Comparison of ENCODE assay signal across 1 cellular context in the genomic region with DNA sequence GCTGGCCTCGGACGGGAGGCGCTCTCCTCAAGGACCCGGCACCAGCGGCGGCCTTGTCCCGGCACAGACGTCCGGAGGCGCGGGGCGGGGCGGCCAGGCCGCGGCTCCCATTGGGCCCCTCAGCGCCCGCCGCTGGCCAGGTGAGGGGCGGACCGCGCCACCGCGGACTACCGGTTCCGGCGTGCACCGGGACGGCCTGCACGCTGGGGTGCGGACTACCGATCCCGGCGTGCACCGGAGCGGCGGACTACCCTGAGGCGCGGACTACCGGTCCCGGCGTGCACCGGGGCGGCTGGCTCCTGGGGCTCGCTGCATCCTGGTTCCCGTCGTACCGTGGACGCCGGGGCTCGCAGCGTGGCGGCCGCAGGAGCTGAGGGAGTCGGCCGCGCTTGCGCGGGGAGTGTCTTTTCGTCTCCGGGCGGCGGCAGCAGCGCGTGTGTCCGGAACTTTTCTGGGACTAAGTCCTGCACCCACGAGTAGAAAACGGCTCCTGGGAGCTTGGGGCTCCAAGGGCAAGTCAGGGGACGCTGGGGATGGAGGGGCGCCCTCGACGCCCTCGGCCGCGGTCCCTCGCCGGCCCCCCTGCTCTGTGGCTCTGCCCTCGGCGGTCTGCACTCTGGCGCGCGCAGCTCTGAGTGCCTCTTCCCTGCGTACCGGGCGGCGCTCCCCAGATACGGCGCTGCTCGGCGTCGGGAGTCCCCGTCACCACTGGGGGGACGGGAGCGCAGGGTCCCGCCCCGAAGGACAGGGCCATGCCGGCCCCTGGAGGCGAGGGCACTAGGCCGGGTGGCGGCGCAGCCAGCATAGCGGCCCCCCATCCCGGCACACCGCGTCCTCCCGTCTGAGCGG.
TF ChIP-seq lines count a peak whose summit lies in the region.

A gene (minus strand): TSS at position 86 of the 849 bp plus-strand sequence. CDS start 206 bp downstream, outside the sequence.

TF ChIP-seq in HEK293, 187 proteins besides CTCF, POLR2A, EP300 and RAD21 (continued from another document and continues in another):
- TF ChIP-seq, protein P1, sequence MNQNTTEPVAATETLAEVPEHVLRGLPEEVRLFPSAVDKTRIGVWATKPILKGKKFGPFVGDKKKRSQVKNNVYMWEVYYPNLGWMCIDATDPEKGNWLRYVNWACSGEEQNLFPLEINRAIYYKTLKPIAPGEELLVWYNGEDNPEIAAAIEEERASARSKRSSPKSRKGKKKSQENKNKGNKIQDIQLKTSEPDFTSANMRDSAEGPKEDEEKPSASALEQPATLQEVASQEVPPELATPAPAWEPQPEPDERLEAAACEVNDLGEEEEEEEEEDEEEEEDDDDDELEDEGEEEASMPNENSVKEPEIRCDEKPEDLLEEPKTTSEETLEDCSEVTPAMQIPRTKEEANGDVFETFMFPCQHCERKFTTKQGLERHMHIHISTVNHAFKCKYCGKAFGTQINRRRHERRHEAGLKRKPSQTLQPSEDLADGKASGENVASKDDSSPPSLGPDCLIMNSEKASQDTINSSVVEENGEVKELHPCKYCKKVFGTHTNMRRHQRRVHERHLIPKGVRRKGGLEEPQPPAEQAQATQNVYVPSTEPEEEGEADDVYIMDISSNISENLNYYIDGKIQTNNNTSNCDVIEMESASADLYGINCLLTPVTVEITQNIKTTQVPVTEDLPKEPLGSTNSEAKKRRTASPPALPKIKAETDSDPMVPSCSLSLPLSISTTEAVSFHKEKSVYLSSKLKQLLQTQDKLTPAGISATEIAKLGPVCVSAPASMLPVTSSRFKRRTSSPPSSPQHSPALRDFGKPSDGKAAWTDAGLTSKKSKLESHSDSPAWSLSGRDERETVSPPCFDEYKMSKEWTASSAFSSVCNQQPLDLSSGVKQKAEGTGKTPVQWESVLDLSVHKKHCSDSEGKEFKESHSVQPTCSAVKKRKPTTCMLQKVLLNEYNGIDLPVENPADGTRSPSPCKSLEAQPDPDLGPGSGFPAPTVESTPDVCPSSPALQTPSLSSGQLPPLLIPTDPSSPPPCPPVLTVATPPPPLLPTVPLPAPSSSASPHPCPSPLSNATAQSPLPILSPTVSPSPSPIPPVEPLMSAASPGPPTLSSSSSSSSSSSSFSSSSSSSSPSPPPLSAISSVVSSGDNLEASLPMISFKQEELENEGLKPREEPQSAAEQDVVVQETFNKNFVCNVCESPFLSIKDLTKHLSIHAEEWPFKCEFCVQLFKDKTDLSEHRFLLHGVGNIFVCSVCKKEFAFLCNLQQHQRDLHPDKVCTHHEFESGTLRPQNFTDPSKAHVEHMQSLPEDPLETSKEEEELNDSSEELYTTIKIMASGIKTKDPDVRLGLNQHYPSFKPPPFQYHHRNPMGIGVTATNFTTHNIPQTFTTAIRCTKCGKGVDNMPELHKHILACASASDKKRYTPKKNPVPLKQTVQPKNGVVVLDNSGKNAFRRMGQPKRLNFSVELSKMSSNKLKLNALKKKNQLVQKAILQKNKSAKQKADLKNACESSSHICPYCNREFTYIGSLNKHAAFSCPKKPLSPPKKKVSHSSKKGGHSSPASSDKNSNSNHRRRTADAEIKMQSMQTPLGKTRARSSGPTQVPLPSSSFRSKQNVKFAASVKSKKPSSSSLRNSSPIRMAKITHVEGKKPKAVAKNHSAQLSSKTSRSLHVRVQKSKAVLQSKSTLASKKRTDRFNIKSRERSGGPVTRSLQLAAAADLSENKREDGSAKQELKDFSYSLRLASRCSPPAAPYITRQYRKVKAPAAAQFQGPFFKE (tag by site-specific recombination; IDR thresholded peaks at IDR 0.05; ENCODE audit: borderline replicate concordance), result no peak
- no peak for TF ChIP-seq ZNF266 (tag by site-specific recombination; IDR thresholded peaks at IDR 0.05; ENCODE audit: low read depth)
- no peak for TF ChIP-seq ZNF837 (tag by site-specific recombination; IDR thresholded peaks at IDR 0.05)
- peak; percentile 76; the same call in 1 of the 2 replicates for TF ChIP-seq ZNF501 (tag by site-specific recombination; IDR thresholded peaks at IDR 0.05)
- TF ChIP-seq, protein P2, sequence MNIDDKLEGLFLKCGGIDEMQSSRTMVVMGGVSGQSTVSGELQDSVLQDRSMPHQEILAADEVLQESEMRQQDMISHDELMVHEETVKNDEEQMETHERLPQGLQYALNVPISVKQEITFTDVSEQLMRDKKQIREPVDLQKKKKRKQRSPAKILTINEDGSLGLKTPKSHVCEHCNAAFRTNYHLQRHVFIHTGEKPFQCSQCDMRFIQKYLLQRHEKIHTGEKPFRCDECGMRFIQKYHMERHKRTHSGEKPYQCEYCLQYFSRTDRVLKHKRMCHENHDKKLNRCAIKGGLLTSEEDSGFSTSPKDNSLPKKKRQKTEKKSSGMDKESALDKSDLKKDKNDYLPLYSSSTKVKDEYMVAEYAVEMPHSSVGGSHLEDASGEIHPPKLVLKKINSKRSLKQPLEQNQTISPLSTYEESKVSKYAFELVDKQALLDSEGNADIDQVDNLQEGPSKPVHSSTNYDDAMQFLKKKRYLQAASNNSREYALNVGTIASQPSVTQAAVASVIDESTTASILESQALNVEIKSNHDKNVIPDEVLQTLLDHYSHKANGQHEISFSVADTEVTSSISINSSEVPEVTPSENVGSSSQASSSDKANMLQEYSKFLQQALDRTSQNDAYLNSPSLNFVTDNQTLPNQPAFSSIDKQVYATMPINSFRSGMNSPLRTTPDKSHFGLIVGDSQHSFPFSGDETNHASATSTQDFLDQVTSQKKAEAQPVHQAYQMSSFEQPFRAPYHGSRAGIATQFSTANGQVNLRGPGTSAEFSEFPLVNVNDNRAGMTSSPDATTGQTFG (tag by site-specific recombination; IDR thresholded peaks at IDR 0.05; ENCODE audit: borderline replicate concordance), result no peak
- no peak for TF ChIP-seq ZNF169 (tag by site-specific recombination; IDR thresholded peaks at IDR 0.05)
- peak; percentile 55 for TF ChIP-seq SP3 (tag by site-specific recombination; IDR thresholded peaks at IDR 0.05)
- peak; percentile 51; the same call in 1 of the 2 replicates for TF ChIP-seq ZFP69B (tag by site-specific recombination; IDR thresholded peaks at IDR 0.05)
- no peak for TF ChIP-seq ZBTB7A (tag by site-specific recombination; IDR thresholded peaks at IDR 0.05; ENCODE audit: low read depth)
- TF ChIP-seq, protein P3, sequence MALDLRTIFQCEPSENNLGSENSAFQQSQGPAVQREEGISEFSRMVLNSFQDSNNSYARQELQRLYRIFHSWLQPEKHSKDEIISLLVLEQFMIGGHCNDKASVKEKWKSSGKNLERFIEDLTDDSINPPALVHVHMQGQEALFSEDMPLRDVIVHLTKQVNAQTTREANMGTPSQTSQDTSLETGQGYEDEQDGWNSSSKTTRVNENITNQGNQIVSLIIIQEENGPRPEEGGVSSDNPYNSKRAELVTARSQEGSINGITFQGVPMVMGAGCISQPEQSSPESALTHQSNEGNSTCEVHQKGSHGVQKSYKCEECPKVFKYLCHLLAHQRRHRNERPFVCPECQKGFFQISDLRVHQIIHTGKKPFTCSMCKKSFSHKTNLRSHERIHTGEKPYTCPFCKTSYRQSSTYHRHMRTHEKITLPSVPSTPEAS (tag by site-specific recombination; IDR thresholded peaks at IDR 0.05), result no peak
- TF ChIP-seq ZBTB8A (tag by site-specific recombination; IDR thresholded peaks at IDR 0.05), result peak; percentile 67
- TF ChIP-seq SP7 (tag by site-specific recombination; IDR thresholded peaks at IDR 0.05), result no peak; the same call in 1 of the 2 replicates
- TF ChIP-seq, protein P4, sequence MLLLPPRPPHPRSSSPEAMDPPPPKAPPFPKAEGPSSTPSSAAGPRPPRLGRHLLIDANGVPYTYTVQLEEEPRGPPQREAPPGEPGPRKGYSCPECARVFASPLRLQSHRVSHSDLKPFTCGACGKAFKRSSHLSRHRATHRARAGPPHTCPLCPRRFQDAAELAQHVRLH (tag by site-specific recombination; IDR thresholded peaks at IDR 0.05), result peak; percentile 87
- TF ChIP-seq ZNF184 (tag by site-specific recombination; IDR thresholded peaks at IDR 0.05), result no peak
- TF ChIP-seq YY2 (tag by site-specific recombination; IDR thresholded peaks at IDR 0.05), result no peak
- no peak for TF ChIP-seq ZNF114 (tag by site-specific recombination; IDR thresholded peaks at IDR 0.05)
- TF ChIP-seq, protein P5, sequence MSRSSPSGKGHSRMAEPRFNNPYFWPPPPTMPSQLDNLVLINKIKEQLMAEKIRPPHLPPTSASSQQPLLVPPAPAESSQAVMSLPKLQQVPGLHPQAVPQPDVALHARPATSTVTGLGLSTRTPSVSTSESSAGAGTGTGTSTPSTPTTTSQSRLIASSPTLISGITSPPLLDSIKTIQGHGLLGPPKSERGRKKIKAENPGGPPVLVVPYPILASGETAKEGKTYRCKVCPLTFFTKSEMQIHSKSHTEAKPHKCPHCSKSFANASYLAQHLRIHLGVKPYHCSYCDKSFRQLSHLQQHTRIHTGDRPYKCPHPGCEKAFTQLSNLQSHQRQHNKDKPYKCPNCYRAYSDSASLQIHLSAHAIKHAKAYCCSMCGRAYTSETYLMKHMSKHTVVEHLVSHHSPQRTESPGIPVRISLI (tag by site-specific recombination; IDR thresholded peaks at IDR 0.05), result no peak
- TF ChIP-seq ZNF514 (tag by site-specific recombination; IDR thresholded peaks at IDR 0.05), result no peak
- no peak for TF ChIP-seq FEZF1 (tag by site-specific recombination; IDR thresholded peaks at IDR 0.05)
- TF ChIP-seq, protein P6, sequence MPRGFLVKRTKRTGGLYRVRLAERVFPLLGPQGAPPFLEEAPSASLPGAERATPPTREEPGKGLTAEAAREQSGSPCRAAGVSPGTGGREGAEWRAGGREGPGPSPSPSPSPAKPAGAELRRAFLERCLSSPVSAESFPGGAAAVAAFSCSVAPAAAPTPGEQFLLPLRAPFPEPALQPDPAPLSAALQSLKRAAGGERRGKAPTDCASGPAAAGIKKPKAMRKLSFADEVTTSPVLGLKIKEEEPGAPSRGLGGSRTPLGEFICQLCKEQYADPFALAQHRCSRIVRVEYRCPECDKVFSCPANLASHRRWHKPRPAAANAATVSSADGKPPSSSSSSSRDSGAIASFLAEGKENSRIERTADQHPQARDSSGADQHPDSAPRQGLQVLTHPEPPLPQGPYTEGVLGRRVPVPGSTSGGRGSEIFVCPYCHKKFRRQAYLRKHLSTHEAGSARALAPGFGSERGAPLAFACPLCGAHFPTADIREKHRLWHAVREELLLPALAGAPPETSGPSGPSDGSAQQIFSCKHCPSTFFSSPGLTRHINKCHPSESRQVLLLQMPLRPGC (tag by site-specific recombination; IDR thresholded peaks at IDR 0.05), result no peak
- no peak for TF ChIP-seq ZNF521 (tag by site-specific recombination; IDR thresholded peaks at IDR 0.05)
- TF ChIP-seq ZNF112 (tag by site-specific recombination; IDR thresholded peaks at IDR 0.05), result no peak
- no peak for TF ChIP-seq ZNF175 (tag by site-specific recombination; IDR thresholded peaks at IDR 0.05)
- TF ChIP-seq, protein P7, sequence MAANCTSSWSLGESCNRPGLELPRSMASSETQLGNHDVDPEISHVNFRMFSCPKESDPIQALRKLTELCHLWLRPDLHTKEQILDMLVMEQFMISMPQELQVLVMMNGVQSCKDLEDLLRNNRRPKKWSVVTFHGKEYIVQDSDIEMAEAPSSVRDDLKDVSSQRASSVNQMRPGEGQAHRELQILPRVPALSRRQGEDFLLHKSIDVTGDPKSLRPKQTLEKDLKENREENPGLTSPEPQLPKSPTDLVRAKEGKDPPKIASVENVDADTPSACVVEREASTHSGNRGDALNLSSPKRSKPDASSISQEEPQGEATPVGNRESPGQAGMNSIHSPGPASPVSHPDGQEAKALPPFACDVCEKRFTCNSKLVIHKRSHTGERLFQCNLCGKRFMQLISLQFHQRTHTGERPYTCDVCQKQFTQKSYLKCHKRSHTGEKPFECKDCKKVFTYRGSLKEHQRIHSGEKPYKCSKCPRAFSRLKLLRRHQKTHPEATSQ (tag by site-specific recombination; IDR thresholded peaks at IDR 0.05), result 0 out of 2 replicates have a peak, but pooled peaks have one; percentile 12
- TF ChIP-seq, protein P8, sequence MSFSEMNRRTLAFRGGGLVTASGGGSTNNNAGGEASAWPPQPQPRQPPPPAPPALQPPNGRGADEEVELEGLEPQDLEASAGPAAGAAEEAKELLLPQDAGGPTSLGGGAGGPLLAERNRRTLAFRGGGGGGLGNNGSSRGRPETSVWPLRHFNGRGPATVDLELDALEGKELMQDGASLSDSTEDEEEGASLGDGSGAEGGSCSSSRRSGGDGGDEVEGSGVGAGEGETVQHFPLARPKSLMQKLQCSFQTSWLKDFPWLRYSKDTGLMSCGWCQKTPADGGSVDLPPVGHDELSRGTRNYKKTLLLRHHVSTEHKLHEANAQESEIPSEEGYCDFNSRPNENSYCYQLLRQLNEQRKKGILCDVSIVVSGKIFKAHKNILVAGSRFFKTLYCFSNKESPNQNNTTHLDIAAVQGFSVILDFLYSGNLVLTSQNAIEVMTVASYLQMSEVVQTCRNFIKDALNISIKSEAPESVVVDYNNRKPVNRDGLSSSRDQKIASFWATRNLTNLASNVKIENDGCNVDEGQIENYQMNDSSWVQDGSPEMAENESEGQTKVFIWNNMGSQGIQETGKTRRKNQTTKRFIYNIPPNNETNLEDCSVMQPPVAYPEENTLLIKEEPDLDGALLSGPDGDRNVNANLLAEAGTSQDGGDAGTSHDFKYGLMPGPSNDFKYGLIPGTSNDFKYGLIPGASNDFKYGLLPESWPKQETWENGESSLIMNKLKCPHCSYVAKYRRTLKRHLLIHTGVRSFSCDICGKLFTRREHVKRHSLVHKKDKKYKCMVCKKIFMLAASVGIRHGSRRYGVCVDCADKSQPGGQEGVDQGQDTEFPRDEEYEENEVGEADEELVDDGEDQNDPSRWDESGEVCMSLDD (tag by site-specific recombination; IDR thresholded peaks at IDR 0.05), result peak; percentile 70
- no peak for TF ChIP-seq HOXD13 (CRISPR knock-in tag; IDR thresholded peaks at IDR 0.05; ENCODE audit: borderline replicate concordance)
- TF ChIP-seq, protein P9, sequence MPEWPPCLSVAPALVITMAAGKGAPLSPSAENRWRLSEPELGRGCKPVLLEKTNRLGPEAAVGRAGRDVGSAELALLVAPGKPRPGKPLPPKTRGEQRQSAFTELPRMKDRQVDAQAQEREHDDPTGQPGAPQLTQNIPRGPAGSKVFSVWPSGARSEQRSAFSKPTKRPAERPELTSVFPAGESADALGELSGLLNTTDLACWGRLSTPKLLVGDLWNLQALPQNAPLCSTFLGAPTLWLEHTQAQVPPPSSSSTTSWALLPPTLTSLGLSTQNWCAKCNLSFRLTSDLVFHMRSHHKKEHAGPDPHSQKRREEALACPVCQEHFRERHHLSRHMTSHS (tag by site-specific recombination; IDR thresholded peaks at IDR 0.05), result no peak
- TF ChIP-seq ZNF416 (tag by site-specific recombination; IDR thresholded peaks at IDR 0.05), result no peak
- no peak for TF ChIP-seq ZNF830 (tag by site-specific recombination; IDR thresholded peaks at IDR 0.05; ENCODE audit: low read depth)
- TF ChIP-seq ZNF404 (tag by site-specific recombination; IDR thresholded peaks at IDR 0.05), result no peak
- TF ChIP-seq, protein P10, sequence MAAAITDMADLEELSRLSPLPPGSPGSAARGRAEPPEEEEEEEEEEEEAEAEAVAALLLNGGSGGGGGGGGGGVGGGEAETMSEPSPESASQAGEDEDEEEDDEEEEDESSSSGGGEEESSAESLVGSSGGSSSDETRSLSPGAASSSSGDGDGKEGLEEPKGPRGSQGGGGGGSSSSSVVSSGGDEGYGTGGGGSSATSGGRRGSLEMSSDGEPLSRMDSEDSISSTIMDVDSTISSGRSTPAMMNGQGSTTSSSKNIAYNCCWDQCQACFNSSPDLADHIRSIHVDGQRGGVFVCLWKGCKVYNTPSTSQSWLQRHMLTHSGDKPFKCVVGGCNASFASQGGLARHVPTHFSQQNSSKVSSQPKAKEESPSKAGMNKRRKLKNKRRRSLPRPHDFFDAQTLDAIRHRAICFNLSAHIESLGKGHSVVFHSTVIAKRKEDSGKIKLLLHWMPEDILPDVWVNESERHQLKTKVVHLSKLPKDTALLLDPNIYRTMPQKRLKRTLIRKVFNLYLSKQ (tag by site-specific recombination; IDR thresholded peaks at IDR 0.05; ENCODE audit: borderline replicate concordance), result no peak
